Comparison of ENCODE assay signal across 10 cellular contexts in the genomic region with DNA sequence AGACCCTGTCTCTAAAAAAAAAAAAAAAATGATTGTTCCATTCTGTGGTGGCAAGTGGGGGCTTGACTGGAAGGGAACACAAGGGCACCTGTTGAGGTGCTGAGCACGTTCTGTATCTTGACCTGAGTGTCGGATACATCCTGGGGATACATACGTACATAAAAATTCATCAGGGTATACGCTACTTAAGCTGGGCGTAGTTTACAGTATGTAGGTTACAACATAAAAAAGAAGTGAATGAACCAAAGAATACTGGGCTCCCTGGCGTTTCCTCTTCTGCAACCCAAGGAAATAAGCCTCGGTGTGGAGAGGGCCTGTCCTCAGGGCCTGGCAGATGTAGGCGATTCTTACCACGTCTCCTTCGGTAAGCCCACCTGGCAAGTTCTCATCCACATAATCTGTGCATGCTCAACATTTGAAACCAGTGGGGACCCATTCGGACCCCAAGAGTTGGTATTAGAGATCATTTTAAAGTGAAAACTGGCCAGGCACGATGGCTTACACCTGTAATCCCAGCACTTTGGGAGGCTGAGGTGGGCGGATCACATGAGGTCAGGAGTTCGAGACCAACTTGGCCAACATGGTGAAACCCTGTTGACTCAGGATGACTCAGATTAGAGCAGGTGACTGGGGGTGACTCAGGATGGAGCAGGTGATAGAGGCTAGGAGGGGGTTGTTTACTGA. TPM values are rescaled to one million over a fixed set of nuclear protein-coding genes. Genes with fewer than 3 reads are reported as not detected.
DNase-seq lines count a peak whose midpoint lies in the region; ATAC-seq and TF ChIP-seq lines count a peak whose summit lies in the region.
"Had no signal": no experiment of that assay in that cellular context is flagged by ENCODE, and none has a peak within 500 bp of the region (broad histone marks: within the 10 kb centered on the region; RNA-seq: fewer than 3 reads in every experiment).

No MANE protein-coding gene starts in this region.

- H3K36me3 ChIP-seq in left lung: peaks cover 0 to 26% of the 10 kb centered on the region in 2 donors

- no peak overlapping the region for H3K4me3 ChIP-seq in left lung

- no peaks in the 10 kb centered on the region for H3K9me3 ChIP-seq in left lung

- no peaks in the 10 kb centered on the region for H3K27me3 ChIP-seq in left lung

- ATAC-seq in left lung: peak; percentile 27
- peak; percentile 70 for ATAC-seq in stimulated activated naive CD8-positive, alpha-beta T cell treated with anti-CD3 and anti-CD28 coated beads, Interleukin-15, Interleukin-2, amounts not matched to agents 100 U/mL and 50 U/mL, for 24 hours
- ATAC-seq in HG02970 (IDR thresholded peaks at IDR 0.05; ENCODE audit: low FRiP score, unreplicated experiment): no peak
- no peak for ATAC-seq in GM19463 (IDR thresholded peaks at IDR 0.05; ENCODE audit: unreplicated experiment)

- no peaks in the 10 kb centered on the region for H3K4me1 ChIP-seq in left lung

- peak; percentile 23 for DNase-seq in activated T-cell treated with anti-CD3 and anti-CD28 coated beads for 24 hours (ENCODE audit: low read depth)
- no peak for DNase-seq in activated T-cell treated with anti-CD3 and anti-CD28 coated beads for 4 hours
- no peak for DNase-seq in activated T-helper 2 cell treated with anti-CD3 and anti-CD28 coated beads, Interferon-gamma antibody, Interleukin-2, Interleukin-4, amounts not matched to agents 10 μg/mL and 5 μg/mL and 100 μg/mL, durations not matched to agents 14 hours and 24 hours and 36 hours (ENCODE audit: low spot score)
- DNase-seq in left lung: no peak
- DNase-seq in stimulated activated naive CD8-positive, alpha-beta T cell treated with anti-CD3 and anti-CD28 coated beads, Interleukin-15, Interleukin-2, amounts not matched to agents 100 U/mL and 50 U/mL, for 24 hours: peak; percentile 34
- DNase-seq in SW 1271 (lab: John Stamatoyannopoulos, UW): no peak
- DNase-seq: MV-4-11 had no signal

- intact Hi-C loops in activated T-helper 2 cell treated with anti-CD3 and anti-CD28 coated beads, Interferon-gamma antibody, Interleukin-2, Interleukin-4, amounts not matched to agents 10 μg/mL and 5 μg/mL and 100 μg/mL, durations not matched to agents 14 hours and 24 hours and 36 hours (cut with micrococcal nuclease): no loop called here
- intact Hi-C loops in left lung (cut with DNase I): no loop called here

- H3K4me1 Mint-ChIP-seq in activated T-helper 2 cell treated with anti-CD3 and anti-CD28 coated beads, Interferon-gamma antibody, Interleukin-2, Interleukin-4, amounts not matched to agents 10 μg/mL and 5 μg/mL and 100 μg/mL, durations not matched to agents 14 hours and 24 hours and 36 hours (ENCODE audit: low read depth): peaks cover 5% of the 10 kb centered on the region

- H3K4me3 Mint-ChIP-seq in activated T-helper 2 cell treated with anti-CD3 and anti-CD28 coated beads, Interferon-gamma antibody, Interleukin-2, Interleukin-4, amounts not matched to agents 10 μg/mL and 5 μg/mL and 100 μg/mL, durations not matched to agents 14 hours and 24 hours and 36 hours (ENCODE audit: low read depth): no peak overlapping the region
- H3K4me3 Mint-ChIP-seq: central memory CD8-positive, alpha-beta T cell had no signal

- H3K27ac Mint-ChIP-seq in activated T-helper 2 cell treated with anti-CD3 and anti-CD28 coated beads, Interferon-gamma antibody, Interleukin-2, Interleukin-4, amounts not matched to agents 10 μg/mL and 5 μg/mL and 100 μg/mL, durations not matched to agents 14 hours and 24 hours and 36 hours: peak overlapping the region; percentile 12

- no peak for TF ChIP-seq CTCF in left lung (IDR thresholded peaks at IDR 0.05)

- H3K9me3 Mint-ChIP-seq in activated T-helper 2 cell treated with anti-CD3 and anti-CD28 coated beads, Interferon-gamma antibody, Interleukin-2, Interleukin-4, amounts not matched to agents 10 μg/mL and 5 μg/mL and 100 μg/mL, durations not matched to agents 14 hours and 24 hours and 36 hours: no peaks in the 10 kb centered on the region
- H3K9me3 Mint-ChIP-seq: central memory CD8-positive, alpha-beta T cell had no signal

- no peak overlapping the region for H3K27ac ChIP-seq in left lung

- H3K36me3 Mint-ChIP-seq in activated T-helper 2 cell treated with anti-CD3 and anti-CD28 coated beads, Interferon-gamma antibody, Interleukin-2, Interleukin-4, amounts not matched to agents 10 μg/mL and 5 μg/mL and 100 μg/mL, durations not matched to agents 14 hours and 24 hours and 36 hours (ENCODE audit: low read depth): peaks cover 23% of the 10 kb centered on the region

- H3K27me3 Mint-ChIP-seq in activated T-helper 2 cell treated with anti-CD3 and anti-CD28 coated beads, Interferon-gamma antibody, Interleukin-2, Interleukin-4, amounts not matched to agents 10 μg/mL and 5 μg/mL and 100 μg/mL, durations not matched to agents 14 hours and 24 hours and 36 hours (ENCODE audit: low read depth): no peaks in the 10 kb centered on the region
- H3K27me3 Mint-ChIP-seq: central memory CD8-positive, alpha-beta T cell had no signal

RNA-seq across cellular contexts. Expression of a gene that starts 5.1 kb away (rescaled TPM):
- total RNA-seq in activated T-helper 2 cell treated with anti-CD3 and anti-CD28 coated beads, Interferon-gamma antibody, Interleukin-2, Interleukin-4, amounts not matched to agents 10 μg/mL and 5 μg/mL and 100 μg/mL, durations not matched to agents 14 hours and 24 hours and 36 hours: 3.9 and 5.0 TPM in 2 replicates
- 10 to 100 TPM in 1 of 2 donors, 1 to 10 TPM in 1; 7.7 to 20.3 TPM for total RNA-seq in left lung

Comparison
In these comparisons a context has a peak if more than half of its experiments do, and no peak if none do; other contexts are left out.
1. DNase-seq: peak in activated T-cell treated with anti-CD3 and anti-CD28 coated beads for 24 hours (single experiment) and stimulated activated naive CD8-positive, alpha-beta T cell treated with anti-CD3 and anti-CD28 coated beads, Interleukin-15, Interleukin-2, amounts not matched to agents 100 U/mL and 50 U/mL, for 24 hours (single experiment); none in activated T-cell treated with anti-CD3 and anti-CD28 coated beads for 4 hours (single experiment), activated T-helper 2 cell treated with anti-CD3 and anti-CD28 coated beads, Interferon-gamma antibody, Interleukin-2, Interleukin-4, amounts not matched to agents 10 μg/mL and 5 μg/mL and 100 μg/mL, durations not matched to agents 14 hours and 24 hours and 36 hours (single experiment), left lung (0 of 2) and SW 1271 (0 of 2).
2. ATAC-seq: peak in left lung (single experiment) and stimulated activated naive CD8-positive, alpha-beta T cell treated with anti-CD3 and anti-CD28 coated beads, Interleukin-15, Interleukin-2, amounts not matched to agents 100 U/mL and 50 U/mL, for 24 hours (single experiment); none in HG02970 (single experiment) and GM19463 (single experiment).